8 cellular contexts compared by ENCODE assay signal in the genomic region with DNA sequence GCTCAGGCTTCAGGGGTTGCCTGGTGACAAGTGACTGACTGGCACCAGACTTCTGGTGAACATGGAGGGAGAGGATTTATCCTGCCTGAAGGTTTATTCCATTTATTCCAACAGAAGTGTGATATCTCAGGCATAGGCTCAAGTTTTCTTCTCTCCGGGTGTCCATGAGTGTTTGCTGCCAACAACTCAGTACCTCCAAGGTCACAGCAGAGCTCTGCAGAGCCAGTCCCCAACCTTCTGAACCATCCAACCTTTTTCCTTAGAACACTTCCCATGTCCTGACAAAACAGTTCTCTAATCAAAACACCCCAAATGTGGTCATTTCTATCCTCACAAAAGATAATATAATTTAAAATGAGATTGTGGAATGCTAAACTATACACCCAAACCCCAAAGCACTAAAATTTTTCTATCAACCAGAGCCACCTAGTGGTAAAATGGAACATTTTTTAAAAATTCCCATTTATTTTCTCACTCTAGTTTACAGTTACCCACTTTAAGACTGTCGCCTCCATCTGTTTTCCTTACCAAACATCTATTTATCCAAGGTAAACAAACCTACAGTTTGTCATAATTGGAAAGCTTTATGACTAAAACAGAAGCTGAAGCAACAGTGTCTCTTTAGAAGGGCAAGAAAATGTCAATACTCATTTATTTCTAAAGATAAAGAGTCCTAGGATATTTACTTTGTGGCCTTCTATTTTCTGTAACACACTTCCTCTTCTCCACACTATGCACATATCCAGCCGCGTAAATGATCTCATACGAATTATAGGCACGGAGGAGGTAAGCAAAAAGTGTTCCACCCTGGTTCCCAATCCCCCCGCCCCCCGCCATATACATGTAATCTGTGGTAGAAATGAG. TPM values are rescaled to one million over a fixed set of nuclear protein-coding genes. Genes with fewer than 3 reads are reported as not detected.
DNase-seq lines count a peak whose midpoint lies in the region; ATAC-seq and TF ChIP-seq lines count a peak whose summit lies in the region.

No MANE protein-coding gene starts in this region.

- H3K27me3 ChIP-seq in BE2C (no peaks in the 10 kb centered on the region), GM23248 (replicated peaks; ENCODE audit: insufficient read depth) (no peaks in the 10 kb centered on the region)

- WGBS in GM23248 (ENCODE audit: low coverage in 1 of 2, low lambda C conversion rate in 2 of 2, missing lambda C conversion rate in 2 of 2), 2 experiments: 48 to 51% methylated on average over 8 of the region's 8 CpGs

- no peaks in the 10 kb centered on the region for H4K20me1 ChIP-seq in GM23248 (ENCODE audit: insufficient read depth)

- H3K4me1 ChIP-seq in BE2C: no peaks in the 10 kb centered on the region
- no peaks in the 10 kb centered on the region for H3K4me1 ChIP-seq in GM23248 (ENCODE audit: insufficient read depth)

- no peaks in the 10 kb centered on the region for H3K79me2 ChIP-seq in GM23248 (ENCODE audit: insufficient read depth)

- H3K9me3 ChIP-seq in BE2C (no peaks in the 10 kb centered on the region), GM23248 (ENCODE audit: low read depth) (no peaks in the 10 kb centered on the region)

- in situ Hi-C loops in GM23248 (cut with MboI): no loop called here

- H3K9me2 ChIP-seq in GM23248 (ENCODE audit: insufficient read depth): no peaks in the 10 kb centered on the region

- H3K9ac ChIP-seq in GM23248: no peak overlapping the region

- DNase-seq in BE2C (no peak), GM23248 (peak; percentile 53), RWPE1 (ENCODE audit: low spot score) (peak; percentile 36), fibroblast of pulmonary artery (ENCODE audit: low read depth) (peak; percentile 51), renal cortical epithelial cell (ENCODE audit: low read depth) (peak; percentile 21), anterior cingulate cortex (lab: John Stamatoyannopoulos, UW) (no peak)

- no peaks in the 10 kb centered on the region for H3K36me3 ChIP-seq in BE2C
- H3K36me3 ChIP-seq in GM23248 (ENCODE audit: low read depth): no peaks in the 10 kb centered on the region

- CTCF ChIA-PET in RWPE1 (lab: Yijun Ruan, JAX): interaction anchor here (0.5 to 1.2 kb wide), 8 partner anchors 10 to 691 kb away, joined by 3 to 7 read pairs (median 3); no protein-coding TSS in a partner anchor

- no peak overlapping the region for H3K4me2 ChIP-seq in GM23248 (ENCODE audit: unreplicated experiment)

- TF ChIP-seq CTCF in BE2C (IDR thresholded peaks at IDR 0.05; ENCODE audit: low read depth, low read length): peak; percentile 57
- peak; percentile 60 for TF ChIP-seq CTCF in RWPE1 (conservative IDR thresholded peaks at IDR 0.05; ENCODE audit: low read depth)
- peak; percentile 46 for TF ChIP-seq CTCF in fibroblast of pulmonary artery (IDR thresholded peaks at IDR 0.05; ENCODE audit: low read length, missing control alignments)

- no peaks in the 10 kb centered on the region for H3F3A ChIP-seq in GM23248 (ENCODE audit: insufficient read depth)

- no peak overlapping the region for H3K27ac ChIP-seq in GM23248
- no peak overlapping the region for H3K27ac ChIP-seq in RWPE1

- POLR2A ChIA-PET in RWPE1 (lab: Yijun Ruan, JAX; ENCODE audit: low non-redundant PET): no interaction called here

- no peak overlapping the region for H3K4me3 ChIP-seq in BE2C (ENCODE audit: low read depth, low read length)
- H3K4me3 ChIP-seq in GM23248: no peak overlapping the region
- H3K4me3 ChIP-seq in fibroblast of pulmonary artery (replicated peaks; ENCODE audit: low read depth, low read length): no peak overlapping the region

- ATAC-seq in GM19035 (IDR thresholded peaks at IDR 0.05; ENCODE audit: unreplicated experiment) (no peak), HG03442 (IDR thresholded peaks at IDR 0.05; ENCODE audit: unreplicated experiment) (no peak)

- H2AFZ ChIP-seq in GM23248: peak overlapping the region; percentile 53; the same call in 1 of the 2 replicates

RNA-seq across cellular contexts. Expression of gene TMEM154, which starts 39.5 kb away (rescaled TPM):
- 0.34 TPM for polyA plus RNA-seq in BE2C (2012; ENCODE audit: insufficient read depth, insufficient read length, low read depth)
- total RNA-seq in GM23248 (2014; rRNA removed; shearing (Covaris generic)): 11.9 and 17.2 TPM in 2 replicates
- 16.1 and 17.3 TPM in 2 replicates for polyA plus RNA-seq in GM23248 (2016; fragmentation: Nextera tagmentation; extraction: Ambion mirVana)
- total RNA-seq in renal cortical epithelial cell: 8.3 and 20.3 TPM in 2 replicates

Comparison
In these comparisons a context has a peak if more than half of its experiments do, and no peak if none do; other contexts are left out.
1. DNase-seq: peak in GM23248 (single experiment), RWPE1 (single experiment), fibroblast of pulmonary artery (single experiment) and renal cortical epithelial cell (single experiment); none in BE2C (single experiment) and anterior cingulate cortex (0 of 58).
2. Peak in every context shown above with its lines, with median percentiles within 50 percentile points of each other: CTCF ChIP-seq.